ENCODE assay signal across 8 cellular contexts in the genomic region with DNA sequence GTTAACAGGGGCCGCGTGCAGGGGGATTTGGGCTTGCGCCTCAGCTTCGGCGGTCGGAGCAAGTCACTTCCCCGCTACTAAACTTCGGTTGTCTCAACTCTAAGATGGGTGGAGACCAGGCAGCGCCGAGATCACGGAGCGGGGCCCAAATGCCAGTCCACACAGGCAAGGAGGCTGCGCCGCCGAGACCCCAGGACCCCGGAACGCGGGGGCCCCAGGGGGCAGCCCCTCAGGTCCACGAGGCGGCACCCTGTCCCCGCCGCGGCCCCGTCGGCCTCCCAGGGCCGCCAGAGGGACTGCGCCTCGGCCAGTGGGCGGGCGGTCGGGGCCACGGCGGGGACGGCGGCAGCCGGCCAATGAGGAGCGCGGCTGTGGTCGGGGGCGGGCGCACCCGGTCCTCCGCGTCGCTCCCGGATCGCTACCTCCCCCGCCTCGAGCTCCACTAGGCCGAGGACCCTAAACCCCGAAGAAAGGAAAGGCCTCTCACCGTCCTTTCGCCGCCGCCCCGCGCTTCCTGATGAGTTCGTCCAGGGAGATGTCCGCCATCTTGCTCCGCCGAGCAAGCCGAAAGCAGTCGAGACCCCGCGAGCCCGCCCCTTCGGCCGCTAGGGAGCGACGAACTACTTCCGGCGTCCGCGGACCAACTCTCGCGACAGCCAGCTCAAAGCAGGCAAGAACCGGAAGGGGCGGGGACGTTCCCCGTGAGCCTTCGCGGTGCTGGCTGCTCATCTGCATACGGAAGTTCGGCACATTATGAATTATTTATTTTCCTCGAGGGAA. TPM values are rescaled to one million over a fixed set of nuclear protein-coding genes. Genes with fewer than 3 reads are reported as not detected.
DNase-seq lines count a peak whose midpoint lies in the region; ATAC-seq and TF ChIP-seq lines count a peak whose summit lies in the region.

A gene with protein sequence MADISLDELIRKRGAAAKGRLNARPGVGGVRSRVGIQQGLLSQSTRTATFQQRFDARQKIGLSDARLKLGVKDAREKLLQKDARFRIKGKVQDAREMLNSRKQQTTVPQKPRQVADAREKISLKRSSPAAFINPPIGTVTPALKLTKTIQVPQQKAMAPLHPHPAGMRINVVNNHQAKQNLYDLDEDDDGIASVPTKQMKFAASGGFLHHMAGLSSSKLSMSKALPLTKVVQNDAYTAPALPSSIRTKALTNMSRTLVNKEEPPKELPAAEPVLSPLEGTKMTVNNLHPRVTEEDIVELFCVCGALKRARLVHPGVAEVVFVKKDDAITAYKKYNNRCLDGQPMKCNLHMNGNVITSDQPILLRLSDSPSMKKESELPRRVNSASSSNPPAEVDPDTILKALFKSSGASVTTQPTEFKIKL (minus strand): TSS at position 572 of the 780 bp plus-strand sequence. CDS start 26 bp downstream, at position 546.

- peak; percentile 70 for ATAC-seq in GM19023 (IDR thresholded peaks at IDR 0.05; ENCODE audit: unreplicated experiment)
- ATAC-seq in HG03280 (IDR thresholded peaks at IDR 0.05; ENCODE audit: unreplicated experiment): peak; percentile 72
- ATAC-seq in activated B cell treated with CpG ODN at 0.5 μM for 24 hours (ENCODE audit: low read depth): peak; percentile 60

- H3K27ac Mint-ChIP-seq in activated B cell treated with CpG ODN at 0.5 μM for 24 hours: peak within 1 kb of the TSS; percentile 100

- H3K4me1 Mint-ChIP-seq in activated B cell treated with CpG ODN at 0.5 μM for 24 hours: peaks cover 56% of the 10 kb centered on the region

- H3K27me3 Mint-ChIP-seq in activated B cell treated with CpG ODN at 0.5 μM for 24 hours: no peaks in the 10 kb centered on the region

- H3K4me3 ChIP-seq in AG10803 (ENCODE audit: low read length): peak within 1 kb of the TSS; percentile 85

- peak within 1 kb of the TSS; percentile 97 for H3K4me3 Mint-ChIP-seq in activated B cell treated with CpG ODN at 0.5 μM for 24 hours

- intact Hi-C loops in activated B cell treated with CpG ODN at 0.5 μM for 24 hours (cut with micrococcal nuclease): loop anchor here (1.0 to 5.0 kb wide), 10 partner anchors 32 to 522 kb away; a partner anchor contains a TSS

- H3K27ac ChIP-seq in caudate nucleus (ENCODE audit: low read depth, low read length): peak within 1 kb of the TSS; percentile 100

- POLR2A ChIA-PET in activated B cell treated with CpG ODN at 0.5 μM for 24 hours (lab: Charles Lee): interaction anchor here (0.5 to 4.0 kb wide), 86 partner anchors 8 to 1423 kb away, joined by 3 to 96 read pairs (median 4); a partner anchor contains a TSS

- peaks cover 52% of the 10 kb centered on the region for H3K36me3 Mint-ChIP-seq in activated B cell treated with CpG ODN at 0.5 μM for 24 hours (ENCODE audit: low read depth)

- peak; percentile 98 for DNase-seq in AG10803 (ENCODE audit: low read depth)
- DNase-seq in NCI-H345 (lab: John Stamatoyannopoulos, UW): peak; percentile 96
- DNase-seq in activated B cell treated with CpG ODN at 0.5 μM for 24 hours: peak; percentile 97
- peak; percentile 74 to 99 (median 97) for DNase-seq in caudate nucleus (lab: John Stamatoyannopoulos, UW)
- peak; percentile 97 for DNase-seq in inferior parietal cortex (ENCODE audit: extremely low spot score)
- peak; percentile 97 to 99 for DNase-seq in stimulated activated CD4-positive, alpha-beta T cell treated with anti-CD3 and anti-CD28 coated beads, Interleukin-12 subunit alpha, Interleukin-12 subunit beta, amount 100 ng/mL, for 24 hours (ENCODE audit: low read depth in 2 of 2)

- CTCF ChIA-PET in activated B cell treated with CpG ODN at 0.5 μM for 24 hours (lab: Charles Lee): interaction anchor here (0.7 to 1.7 kb wide), 7 partner anchors 54 to 523 kb away, joined by 3 to 6 read pairs (median 3); no protein-coding TSS in a partner anchor

- TF ChIP-seq CTCF in AG10803 (conservative IDR thresholded peaks at IDR 0.05; ENCODE audit: low read length) (peak; percentile 35), activated B cell treated with CpG ODN at 0.5 μM for 24 hours (IDR thresholded peaks at IDR 0.05) (no peak)

- H3K9me3 Mint-ChIP-seq in activated B cell treated with CpG ODN at 0.5 μM for 24 hours: no peaks in the 10 kb centered on the region

RNA-seq across cellular contexts. Expression of the gene that starts here (rescaled TPM):
- total RNA-seq in activated B cell treated with CpG ODN at 0.5 μM for 24 hours: 77.1 and 77.5 TPM in 2 replicates

Comparison
In these comparisons a context has a peak if more than half of its experiments do, and no peak if none do; other contexts are left out.
1. Peak in every context shown above with its lines: DNase-seq, ATAC-seq, H3K4me3 ChIP-seq and H3K27ac ChIP-seq.